ENCODE assay signal across 8 cellular contexts in the genomic region with DNA sequence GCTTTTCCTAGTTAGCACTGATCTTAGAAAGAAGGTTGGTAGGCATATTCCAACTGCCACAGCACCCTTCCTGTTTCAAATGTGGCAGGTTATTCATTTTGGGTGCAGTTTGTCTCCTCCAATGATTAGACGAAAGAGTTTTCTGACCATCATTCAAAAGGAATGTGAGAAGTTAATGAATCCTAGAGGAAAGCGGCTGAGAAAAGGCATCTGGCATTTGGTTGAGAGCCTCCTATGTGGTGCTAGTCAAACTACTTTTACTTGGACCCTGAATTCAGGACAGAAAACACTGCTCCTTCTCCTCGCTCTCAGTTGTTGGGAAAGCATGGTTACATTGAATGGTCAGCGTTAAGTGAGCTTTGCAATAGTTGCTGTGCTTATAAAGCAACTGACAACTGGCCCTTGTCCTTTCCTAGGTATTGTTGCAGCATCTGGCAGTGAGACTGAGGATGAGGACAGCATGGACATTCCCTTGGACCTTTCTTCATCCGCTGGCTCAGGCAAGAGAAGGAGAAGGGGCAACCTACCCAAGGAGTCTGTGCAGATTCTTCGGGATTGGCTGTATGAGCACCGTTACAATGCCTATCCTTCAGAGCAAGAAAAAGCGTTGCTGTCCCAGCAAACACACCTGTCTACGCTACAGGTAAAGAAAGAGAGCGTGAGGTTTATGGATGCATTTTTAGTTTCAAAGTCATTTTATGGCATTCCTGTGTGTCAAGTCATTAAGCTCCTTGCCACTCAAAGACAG. TPM values are rescaled to one million over a fixed set of nuclear protein-coding genes. Genes with fewer than 3 reads are reported as not detected.
DNase-seq lines count a peak whose midpoint lies in the region; ATAC-seq, FAIRE-seq and TF ChIP-seq lines count a peak whose summit lies in the region.

No MANE protein-coding gene starts in this region.

- H3K4me1 Mint-ChIP-seq in IgD-negative memory B cell (peaks cover 33 to 51% (median 40%) of the 10 kb centered on the region in 3 donors), mesothelial cell of epicardium (peaks cover 53% of the 10 kb centered on the region)

- TF ChIP-seq CTCF in A549 (IDR thresholded peaks at IDR 0.05) (no peak), mesothelial cell of epicardium (IDR thresholded peaks at IDR 0.05; ENCODE audit: unreplicated experiment) (no peak)

- H3K36me3 ChIP-seq in duodenal mucosa (ENCODE audit: control insufficient read depth in 1 of 2, insufficient read depth in 2 of 2, low read length in 2 of 2): peaks cover 4 to 15% of the 10 kb centered on the region in 2 donors

- H3K9me3 Mint-ChIP-seq in IgD-negative memory B cell (peaks cover 0 to 2% (median 0%) of the 10 kb centered on the region in 3 donors), mesothelial cell of epicardium (peaks cover 6% of the 10 kb centered on the region)

- H3K4me2 ChIP-seq in A549: peak overlapping the region; percentile 98

- peak overlapping the region; percentile 98 to 99 for H3K9ac ChIP-seq in duodenal mucosa (ENCODE audit: low read depth in 1 of 2, low read length in 2 of 2)

- WGBS in A549 (ENCODE audit: missing lambda C conversion rate): 1% methylated on average over 10 of the region's 10 CpGs

- no peak for TF ChIP-seq POLR2A in A549 (IDR thresholded peaks at IDR 0.05; ENCODE audit: low read length)

- POLR2A ChIA-PET in A549 (lab: Yijun Ruan, JAX): interaction anchor here (1.1 to 11.5 kb wide), 6 partner anchors 8 to 210 kb away, joined by 4 to 146 read pairs (median 38); no protein-coding TSS in a partner anchor

- H3K9me3 ChIP-seq in A549 (peaks cover 4% of the 10 kb centered on the region; the same call in 1 of the 3 replicates), duodenal mucosa (ENCODE audit: control insufficient read depth in 1 of 2, low read length in 2 of 2) (no peaks in the 10 kb centered on the region)

- no peak for TF ChIP-seq RAD21 in A549 (conservative IDR thresholded peaks at IDR 0.05 in 1 of 2, IDR thresholded peaks at IDR 0.05 in 1 of 2)

- CTCF ChIA-PET in A549 (lab: Yijun Ruan, JAX): interaction anchor here (1.1 to 11.1 kb wide), 6 partner anchors 138 to 210 kb away, joined by 3 to 109 read pairs (median 10); no protein-coding TSS in a partner anchor

- no peaks in the 10 kb centered on the region for H3K27me3 ChIP-seq in duodenal mucosa (ENCODE audit: control insufficient read depth in 1 of 2, insufficient read depth in 2 of 2, low read length in 2 of 2)

- TF ChIP-seq EP300 in A549 (IDR thresholded peaks at IDR 0.05): no peak

- DNase-seq in A549 (ENCODE audit: low read depth in 1 of 2, low spot score in 1 of 2): peak in 1 of 2 experiments; percentile 68
- no peak for DNase-seq in mesothelial cell of epicardium (ENCODE audit: low spot score in 2 of 2, unreplicated experiment in 2 of 2)
- DNase-seq in anterior cingulate cortex (lab: John Stamatoyannopoulos, UW): no peak

- H3K4me3 Mint-ChIP-seq in IgD-negative memory B cell (no peak overlapping the region), mesothelial cell of epicardium (peak overlapping the region; percentile 96)

- H3K4me1 ChIP-seq in A549 (peaks cover 37% of the 10 kb centered on the region), duodenal mucosa (ENCODE audit: control insufficient read depth in 1 of 2, insufficient read depth in 2 of 2, low read length in 2 of 2) (peaks cover 32 to 57% of the 10 kb centered on the region in 2 donors)

- no peaks in the 10 kb centered on the region for H3K27me3 Mint-ChIP-seq in IgD-negative memory B cell
- H3K27me3 Mint-ChIP-seq in mesothelial cell of epicardium (ENCODE audit: low read depth): no peaks in the 10 kb centered on the region

- H3K36me3 Mint-ChIP-seq in IgD-negative memory B cell (peaks cover 7% of the 10 kb centered on the region), mesothelial cell of epicardium (peaks cover 41% of the 10 kb centered on the region)

- H3K27ac ChIP-seq in A549 (peak overlapping the region; percentile 98 to 100), duodenal mucosa (ENCODE audit: low read depth, low read length) (peak overlapping the region; percentile 89)

- FAIRE-seq in A549 (lab: Jason Lieb, UNC): no peak

- H3K4me3 ChIP-seq in A549 (peak overlapping the region; percentile 93), duodenal mucosa (ENCODE audit: low read depth in 1 of 2, low read length in 2 of 2) (peak overlapping the region; percentile 44 to 92)

- ATAC-seq in A549: peak; percentile 6 to 14; a peak in 3 of 6 replicates
- no peak for ATAC-seq in HG02642 (IDR thresholded peaks at IDR 0.05; ENCODE audit: poor library complexity, unreplicated experiment)
- no peak for ATAC-seq in GM21619 (IDR thresholded peaks at IDR 0.05; ENCODE audit: unreplicated experiment)
- ATAC-seq in GM18511 (IDR thresholded peaks at IDR 0.05; ENCODE audit: unreplicated experiment): no peak

- H3K27ac Mint-ChIP-seq in IgD-negative memory B cell: peak overlapping the region; percentile 14 to 100 (median 92)
- peak overlapping the region; percentile 65 for H3K27ac Mint-ChIP-seq in mesothelial cell of epicardium

TF ChIP-seq in A549, 52 proteins besides CTCF, POLR2A, EP300 and RAD21 (continues in another document):
- TF ChIP-seq HOXB5 (CRISPR knock-in tag; IDR thresholded peaks at IDR 0.05) (no peak), SREBF2 (IDR thresholded peaks at IDR 0.05) (no peak), JUNB (IDR thresholded peaks at IDR 0.05) (no peak), SMC3 (IDR thresholded peaks at IDR 0.05) (no peak), TFCP2L1 (CRISPR knock-in tag; IDR thresholded peaks at IDR 0.05) (no peak), BHLHE40 (IDR thresholded peaks at IDR 0.05; ENCODE audit: low read depth, low read length) (no peak), NFE2L2 (conservative IDR thresholded peaks at IDR 0.05; ENCODE audit: low read length) (no peak), EHF (CRISPR knock-in tag; IDR thresholded peaks at IDR 0.05) (0 out of 2 replicates have a peak, but pooled peaks have one; percentile 19), NR3C1 (IDR thresholded peaks at IDR 0.05) (no peak), HDAC2 (IDR thresholded peaks at IDR 0.05) (no peak), RFX5 (IDR thresholded peaks at IDR 0.05) (no peak), FOSB (CRISPR knock-in tag; IDR thresholded peaks at IDR 0.05) (no peak), POLR2AphosphoS2 (conservative IDR thresholded peaks at IDR 0.05; ENCODE audit: low read length) (0 out of 2 replicates have a peak, but pooled peaks have one; percentile 31), RNF2 (IDR thresholded peaks at IDR 0.05; ENCODE audit: borderline replicate concordance, low read depth) (no peak), ZFP36 (IDR thresholded peaks at IDR 0.05; ENCODE audit: borderline replicate concordance, partially characterized antibody) (no peak), CHD2 (IDR thresholded peaks at IDR 0.05; ENCODE audit: low read length, partially characterized antibody) (no peak), MAZ (IDR thresholded peaks at IDR 0.05; ENCODE audit: borderline replicate concordance, low read depth, low read length) (no peak), ESRRA (IDR thresholded peaks at IDR 0.05; ENCODE audit: borderline replicate concordance, low read length) (no peak)
- TF ChIP-seq, protein P1, sequence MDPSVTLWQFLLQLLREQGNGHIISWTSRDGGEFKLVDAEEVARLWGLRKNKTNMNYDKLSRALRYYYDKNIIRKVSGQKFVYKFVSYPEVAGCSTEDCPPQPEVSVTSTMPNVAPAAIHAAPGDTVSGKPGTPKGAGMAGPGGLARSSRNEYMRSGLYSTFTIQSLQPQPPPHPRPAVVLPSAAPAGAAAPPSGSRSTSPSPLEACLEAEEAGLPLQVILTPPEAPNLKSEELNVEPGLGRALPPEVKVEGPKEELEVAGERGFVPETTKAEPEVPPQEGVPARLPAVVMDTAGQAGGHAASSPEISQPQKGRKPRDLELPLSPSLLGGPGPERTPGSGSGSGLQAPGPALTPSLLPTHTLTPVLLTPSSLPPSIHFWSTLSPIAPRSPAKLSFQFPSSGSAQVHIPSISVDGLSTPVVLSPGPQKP (IDR thresholded peaks at IDR 0.05; ENCODE audit: low read depth, low read length): no peak
- TF ChIP-seq, protein P2, sequence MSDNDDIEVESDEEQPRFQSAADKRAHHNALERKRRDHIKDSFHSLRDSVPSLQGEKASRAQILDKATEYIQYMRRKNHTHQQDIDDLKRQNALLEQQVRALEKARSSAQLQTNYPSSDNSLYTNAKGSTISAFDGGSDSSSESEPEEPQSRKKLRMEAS (IDR thresholded peaks at IDR 0.05): 0 out of 2 replicates have a peak, but pooled peaks have one; percentile 23
- TF ChIP-seq, protein P3, sequence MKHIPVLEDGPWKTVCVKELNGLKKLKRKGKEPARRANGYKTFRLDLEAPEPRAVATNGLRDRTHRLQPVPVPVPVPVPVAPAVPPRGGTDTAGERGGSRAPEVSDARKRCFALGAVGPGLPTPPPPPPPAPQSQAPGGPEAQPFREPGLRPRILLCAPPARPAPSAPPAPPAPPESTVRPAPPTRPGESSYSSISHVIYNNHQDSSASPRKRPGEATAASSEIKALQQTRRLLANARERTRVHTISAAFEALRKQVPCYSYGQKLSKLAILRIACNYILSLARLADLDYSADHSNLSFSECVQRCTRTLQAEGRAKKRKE (CRISPR knock-in tag; IDR thresholded peaks at IDR 0.05; ENCODE audit: low read depth): peak; percentile 44; the same call in 1 of the 2 replicates
- TF ChIP-seq, protein P4, sequence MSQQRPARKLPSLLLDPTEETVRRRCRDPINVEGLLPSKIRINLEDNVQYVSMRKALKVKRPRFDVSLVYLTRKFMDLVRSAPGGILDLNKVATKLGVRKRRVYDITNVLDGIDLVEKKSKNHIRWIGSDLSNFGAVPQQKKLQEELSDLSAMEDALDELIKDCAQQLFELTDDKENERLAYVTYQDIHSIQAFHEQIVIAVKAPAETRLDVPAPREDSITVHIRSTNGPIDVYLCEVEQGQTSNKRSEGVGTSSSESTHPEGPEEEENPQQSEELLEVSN (IDR thresholded peaks at IDR 0.05; ENCODE audit: borderline replicate concordance, low read depth): no peak
- TF ChIP-seq, protein P5, sequence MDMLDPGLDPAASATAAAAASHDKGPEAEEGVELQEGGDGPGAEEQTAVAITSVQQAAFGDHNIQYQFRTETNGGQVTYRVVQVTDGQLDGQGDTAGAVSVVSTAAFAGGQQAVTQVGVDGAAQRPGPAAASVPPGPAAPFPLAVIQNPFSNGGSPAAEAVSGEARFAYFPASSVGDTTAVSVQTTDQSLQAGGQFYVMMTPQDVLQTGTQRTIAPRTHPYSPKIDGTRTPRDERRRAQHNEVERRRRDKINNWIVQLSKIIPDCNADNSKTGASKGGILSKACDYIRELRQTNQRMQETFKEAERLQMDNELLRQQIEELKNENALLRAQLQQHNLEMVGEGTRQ (IDR thresholded peaks at IDR 0.05): no peak

RNA-seq across cellular contexts. Expression of a gene that starts 6.1 kb away (rescaled TPM):
- polyA plus RNA-seq in A549 (2011; rRNA removed) (174 and 196 TPM in 2 replicates), A549 (2017; fragmentation: RNase III; extraction: RNeasy Plus Mini Kit Qiagen cat#74134 plus additional on column Dnase treatment) (132 to 160 TPM (median 159 TPM) in 3 replicates), IgD-negative memory B cell (38.7 TPM)
- 187 and 232 TPM in 2 replicates for polyA plus RNA-seq in A549 (2012; cell fraction: cytosol; rRNA removed)
- polyA plus RNA-seq in A549 (2012; cell fraction: nucleus; rRNA removed): 218 and 317 TPM in 2 replicates
- polyA minus RNA-seq in A549 (2011; rRNA and poly(A)+ RNA removed): 302 and 322 TPM in 2 replicates
- total RNA-seq in mesothelial cell of epicardium: 96.6 to 110 TPM (median 103 TPM) in 3 replicates

Comparison
In these comparisons a context has a peak if more than half of its experiments do, and no peak if none do; other contexts are left out.
1. ATAC-seq: peak in A549 (2 of 2); none in HG02642 (single experiment), GM21619 (single experiment) and GM18511 (single experiment).